15 cellular contexts compared by ENCODE assay signal in the genomic region with DNA sequence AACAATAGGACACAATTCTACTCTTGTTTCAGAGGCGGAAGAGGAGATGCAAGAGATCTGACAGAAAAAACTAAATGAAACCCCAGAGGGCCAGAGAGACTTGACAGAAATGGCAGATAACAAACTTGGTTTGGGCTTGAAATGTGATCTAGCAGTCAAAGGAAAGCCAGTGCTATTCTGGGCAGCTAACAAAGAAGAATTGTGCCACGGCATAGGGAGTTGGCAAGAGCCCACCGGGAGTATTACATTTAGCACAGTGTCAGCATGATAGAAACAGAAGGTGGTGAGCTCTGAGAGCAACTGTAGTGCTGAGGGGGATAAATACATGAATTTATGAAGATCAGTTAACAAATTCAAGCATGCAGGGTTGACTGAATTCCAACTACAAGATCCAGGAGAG.
A peak's percentile ranks its signal among the peaks of the same experiment; 100 is the strongest.
DNase-seq lines count a peak whose midpoint lies in the region; ATAC-seq and TF ChIP-seq lines count a peak whose summit lies in the region.
"Had no signal": no experiment of that assay in that cellular context is flagged by ENCODE, and none has a peak within 500 bp of the region (broad histone marks: within the 10 kb centered on the region; RNA-seq: fewer than 3 reads in every experiment).

No MANE protein-coding gene starts in this region.

- DNase-seq in NCI-H1092 treated with DMSO at 0.1 percent for 48 hours (lab: John Stamatoyannopoulos, UW) (peak; percentile 30), NCI-H1092 (lab: John Stamatoyannopoulos, UW) (no peak), left kidney (ENCODE audit: low read depth, low spot score) (peak; percentile 13), testis (peak; percentile 83), NOMO-1 (lab: John Stamatoyannopoulos, UW; ENCODE audit: unreplicated experiment in 2 of 2) (no peak)
- no peak for DNase-seq in activated effector memory CD4-positive, alpha-beta T cell treated with anti-CD3 and anti-CD28 coated beads, Interleukin-2, amount 50 U/mL, for 16 hours
- DNase-seq: activated CD4-positive, alpha-beta T cell treated with anti-CD3 and anti-CD28 coated beads, Interleukin-2, amount 10 ng/mL, durations not matched to agents 24 days and 14 days; Calu3; central memory CD4-positive, alpha-beta T cell; immature natural killer cell; Kasumi-1; T-helper 17 cell had no signal

- intact Hi-C loops in testis (cut with DNase I; ENCODE audit: low total_unique reads) = no loop called here

- H3K36me3 ChIP-seq in testis (ENCODE audit: low read depth, missing control alignments) = no peaks in the 10 kb centered on the region

- no peak overlapping the region for H3K4me3 ChIP-seq in testis

- peak overlapping the region; percentile 29 to 40 for H3K27ac ChIP-seq in testis
- H3K27ac ChIP-seq: 22Rv1 had no signal

- ATAC-seq in esophagus mucosa (peak; percentile 67), GM19324 (IDR thresholded peaks at IDR 0.05; ENCODE audit: low FRiP score, unreplicated experiment) (no peak)
- ATAC-seq: T-helper 17 cell had no signal

- no peaks in the 10 kb centered on the region for H3K4me1 ChIP-seq in testis

- WGBS in testis, 2 donors = 54% methylated on average over 3 of the region's 3 CpGs

- H3K9me3 ChIP-seq in testis = no peaks in the 10 kb centered on the region

- no peak for TF ChIP-seq POLR2A in testis (IDR thresholded peaks at IDR 0.05)

- TF ChIP-seq CTCF in testis (IDR thresholded peaks at IDR 0.05) = no peak

- no peaks in the 10 kb centered on the region for H3K27me3 ChIP-seq in testis

Comparison
In these comparisons a context has a peak if more than half of its experiments do, and no peak if none do; other contexts are left out.
1. DNase-seq: peak in NCI-H1092 treated with DMSO at 0.1 percent for 48 hours (single experiment), left kidney (single experiment) and testis (single experiment); none in NCI-H1092 (single experiment), activated effector memory CD4-positive, alpha-beta T cell treated with anti-CD3 and anti-CD28 coated beads, Interleukin-2, amount 50 U/mL, for 16 hours (single experiment) and NOMO-1 (0 of 2).